2 cellular contexts compared by ENCODE assay signal in genomic region chr19:52221831-52222375, GRCh38.
A peak's percentile ranks its signal among the peaks of the same experiment; 100 is the strongest.
TF ChIP-seq lines count a peak whose summit lies in the region.

No MANE protein-coding gene starts in this region.

TF ChIP-seq in GM12891, 5 proteins besides CTCF, POLR2A, EP300 and RAD21:
- no peak for TF ChIP-seq TAF1 (IDR thresholded peaks at IDR 0.05; ENCODE audit: low read depth, low read length)
- TF ChIP-seq POLR2AphosphoS5 (IDR thresholded peaks at IDR 0.05; ENCODE audit: low read depth, low read length): peak; percentile 27; the same call in 1 of the 2 replicates
- no peak for TF ChIP-seq PAX5 (IDR thresholded peaks at IDR 0.05; ENCODE audit: insufficient read depth, low read length, severe bottlenecking)
TF ChIP-seq in GM12891: peak in this region for 1.

TF ChIP-seq in GM12878, 131 proteins besides CTCF, POLR2A, EP300 and RAD21:
- TF ChIP-seq ZNF207 (IDR thresholded peaks at IDR 0.05; ENCODE audit: borderline replicate concordance): no peak
- no peak for TF ChIP-seq HDAC6 (IDR thresholded peaks at IDR 0.05; ENCODE audit: unreplicated experiment)
- TF ChIP-seq PAX5 (IDR thresholded peaks at IDR 0.05; ENCODE audit: borderline replicate concordance, low read depth, low read length): no peak
- TF ChIP-seq PAX8 (IDR thresholded peaks at IDR 0.05): no peak
- no peak for TF ChIP-seq ESRRA (IDR thresholded peaks at IDR 0.05; ENCODE audit: low read length)
